ENCODE assay signal across 1 cellular context in the genomic region with DNA sequence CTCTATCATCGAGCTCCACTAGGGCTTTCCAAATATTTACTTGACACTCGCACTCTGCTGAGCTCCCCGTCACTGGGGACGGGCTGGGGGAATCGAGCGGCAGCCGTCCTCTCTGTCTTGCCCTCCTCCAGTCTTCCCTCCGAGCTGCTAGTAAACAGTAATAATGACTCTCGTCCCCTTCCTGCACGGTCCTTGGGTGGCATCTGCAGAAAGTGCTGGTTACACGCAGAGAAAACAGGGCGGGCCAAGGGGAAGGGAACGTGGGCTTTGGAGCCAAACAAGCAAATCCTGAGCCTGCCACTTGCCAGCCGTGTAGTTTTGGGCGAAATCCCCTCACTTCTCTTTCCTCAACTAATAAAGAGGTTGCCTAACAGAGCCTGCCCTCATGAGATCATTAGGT.
TF ChIP-seq lines count a peak whose summit lies in the region.

No MANE protein-coding gene starts in this region.

TF ChIP-seq in IMR-90, 13 proteins besides CTCF, POLR2A, EP300 and RAD21 (continued from another document):
- TF ChIP-seq, protein P1, sequence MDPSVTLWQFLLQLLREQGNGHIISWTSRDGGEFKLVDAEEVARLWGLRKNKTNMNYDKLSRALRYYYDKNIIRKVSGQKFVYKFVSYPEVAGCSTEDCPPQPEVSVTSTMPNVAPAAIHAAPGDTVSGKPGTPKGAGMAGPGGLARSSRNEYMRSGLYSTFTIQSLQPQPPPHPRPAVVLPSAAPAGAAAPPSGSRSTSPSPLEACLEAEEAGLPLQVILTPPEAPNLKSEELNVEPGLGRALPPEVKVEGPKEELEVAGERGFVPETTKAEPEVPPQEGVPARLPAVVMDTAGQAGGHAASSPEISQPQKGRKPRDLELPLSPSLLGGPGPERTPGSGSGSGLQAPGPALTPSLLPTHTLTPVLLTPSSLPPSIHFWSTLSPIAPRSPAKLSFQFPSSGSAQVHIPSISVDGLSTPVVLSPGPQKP (IDR thresholded peaks at IDR 0.05; ENCODE audit: borderline replicate concordance, low read depth, low read length) = no peak
- TF ChIP-seq CEBPB (IDR thresholded peaks at IDR 0.05; ENCODE audit: low read depth, low read length) (no peak), SMC3 (IDR thresholded peaks at IDR 0.05; ENCODE audit: low read depth, low read length) (no peak), MAZ (IDR thresholded peaks at IDR 0.05; ENCODE audit: borderline replicate concordance, low read depth, low read length) (no peak), CHD1 (IDR thresholded peaks at IDR 0.05; ENCODE audit: low read depth, low read length) (no peak)
